In genomic region chr2:127995725-127996124, GRCh38 we compare ENCODE assay signal across 24 cellular contexts. TPM values are rescaled to one million over a fixed set of nuclear protein-coding genes. Genes with fewer than 3 reads are reported as not detected.
DNase-seq lines count a peak whose midpoint lies in the region; ATAC-seq and TF ChIP-seq lines count a peak whose summit lies in the region.
"Had no signal": no experiment of that assay in that cellular context is flagged by ENCODE, and none has a peak within 500 bp of the region (broad histone marks: within the 10 kb centered on the region; RNA-seq: fewer than 3 reads in every experiment).

No MANE protein-coding gene starts in this region.

- no peaks in the 10 kb centered on the region for H3K4me1 Mint-ChIP-seq in endothelial cell (ENCODE audit: unreplicated experiment)
- H3K4me1 Mint-ChIP-seq: CD14-positive monocyte; CD4-positive, alpha-beta memory T cell; CD8-positive, alpha-beta memory T cell had no signal

- no peak overlapping the region for H3K4me2 ChIP-seq in Karpas-422 (ENCODE audit: low read depth, low read length, poor library complexity, severe bottlenecking)
- H3K4me2 ChIP-seq: BLaER1 had no signal

- peak overlapping the region; percentile 73 for H3K4me3 Mint-ChIP-seq in endothelial cell (ENCODE audit: unreplicated experiment)
- H3K4me3 Mint-ChIP-seq: CD14-positive monocyte; CD4-positive, alpha-beta memory T cell; CD4-positive, CD25-positive, alpha-beta regulatory T cell; CD8-positive, alpha-beta memory T cell had no signal

- H3K27ac Mint-ChIP-seq in endothelial cell (ENCODE audit: unreplicated experiment) = no peak overlapping the region
- H3K27ac Mint-ChIP-seq: CD14-positive monocyte; CD4-positive, alpha-beta memory T cell; CD4-positive, CD25-positive, alpha-beta regulatory T cell had no signal

- H3K9ac ChIP-seq in Karpas-422 (ENCODE audit: low read length) = no peak overlapping the region
- H3K9ac ChIP-seq: BLaER1 had no signal

- TF ChIP-seq CTCF in ascending aorta (IDR thresholded peaks at IDR 0.05) = no peak
- TF ChIP-seq CTCF in endothelial cell (IDR thresholded peaks at IDR 0.05; ENCODE audit: unreplicated experiment) = no peak
- TF ChIP-seq CTCF in psoas muscle (IDR thresholded peaks at IDR 0.05) = no peak

- H3K27me3 ChIP-seq in ascending aorta (no peaks in the 10 kb centered on the region), psoas muscle (ENCODE audit: insufficient read depth in 3 of 3, low read length in 2 of 3) (no peaks in the 10 kb centered on the region), Karpas-422 (ENCODE audit: low read length) (no peaks in the 10 kb centered on the region)
- H3K27me3 ChIP-seq: BE2C, BLaER1 had no signal

- no peaks in the 10 kb centered on the region for H4K20me1 ChIP-seq in Karpas-422 (ENCODE audit: insufficient read depth, low read depth, low read length)
- H4K20me1 ChIP-seq: BLaER1 had no signal

- 0 out of 2 replicates have a peak, but pooled peaks cover 3% of the 10 kb centered on the region for H3K79me2 ChIP-seq in Karpas-422 (ENCODE audit: low read length)

- no peaks in the 10 kb centered on the region for H3K9me3 ChIP-seq in ascending aorta
- no peaks in the 10 kb centered on the region for H3K9me3 ChIP-seq in psoas muscle
- no peaks in the 10 kb centered on the region for H3K9me3 ChIP-seq in Karpas-422 (ENCODE audit: low read length)
- H3K9me3 ChIP-seq: BE2C, BLaER1 had no signal

- WGBS in psoas muscle, 3 donors = 51 to 71% (median 61%) methylated on average over 7 of the region's 7 CpGs

- H3K4me3 ChIP-seq in ascending aorta = no peak overlapping the region
- no peak overlapping the region for H3K4me3 ChIP-seq in psoas muscle
- no peak overlapping the region for H3K4me3 ChIP-seq in Karpas-422 (ENCODE audit: low read length)
- H3K4me3 ChIP-seq: BLaER1, GM12878 had no signal

- peaks cover 37% of the 10 kb centered on the region for H3K36me3 Mint-ChIP-seq in endothelial cell (ENCODE audit: low read depth, unreplicated experiment)

- H2AFZ ChIP-seq in Karpas-422 (ENCODE audit: low read length) = no peak overlapping the region

- peaks cover 32 to 34% of the 10 kb centered on the region in 2 donors for H3K36me3 ChIP-seq in ascending aorta
- H3K36me3 ChIP-seq in psoas muscle (ENCODE audit: insufficient read depth in 1 of 2, low read depth in 1 of 2) = peaks cover 14 to 98% of the 10 kb centered on the region in 2 donors
- peaks cover 44% of the 10 kb centered on the region; the same call in 1 of the 2 replicates for H3K36me3 ChIP-seq in Karpas-422 (ENCODE audit: insufficient read depth, low read length)
- H3K36me3 ChIP-seq: BE2C had no signal

- intact Hi-C loops in ascending aorta (cut with DNase I) = no loop called here
- intact Hi-C loops in psoas muscle (cut with DNase I) = no loop called here

- no peaks in the 10 kb centered on the region for H3K9me2 ChIP-seq in Karpas-422 (replicated peaks; ENCODE audit: insufficient read depth, low read length)

- peak; percentile 71 to 92 (median 86) for ATAC-seq in psoas muscle
- ATAC-seq: GM12878 had no signal

- H3K27ac ChIP-seq in ascending aorta (peak overlapping the region; percentile 4 to 58), psoas muscle (peak overlapping the region; percentile 65), Karpas-422 (ENCODE audit: low read length) (no peak overlapping the region)
- H3K27ac ChIP-seq: BLaER1 had no signal

- H3K27me3 Mint-ChIP-seq in endothelial cell (ENCODE audit: unreplicated experiment) = no peaks in the 10 kb centered on the region
- H3K27me3 Mint-ChIP-seq: CD4-positive, alpha-beta memory T cell; CD4-positive, CD25-positive, alpha-beta regulatory T cell; CD8-positive, alpha-beta memory T cell had no signal

- H3K9me3 Mint-ChIP-seq in endothelial cell (ENCODE audit: unreplicated experiment) = no peaks in the 10 kb centered on the region
- H3K9me3 Mint-ChIP-seq: CD14-positive monocyte; CD4-positive, alpha-beta memory T cell; CD4-positive, CD25-positive, alpha-beta regulatory T cell; CD8-positive, alpha-beta memory T cell had no signal

- H3K4me1 ChIP-seq in ascending aorta (peaks cover 0 to 4% of the 10 kb centered on the region in 2 donors), psoas muscle (peaks cover 12% of the 10 kb centered on the region), Karpas-422 (ENCODE audit: low read length) (no peaks in the 10 kb centered on the region)
- H3K4me1 ChIP-seq: BE2C, BLaER1 had no signal

- no peak for DNase-seq in ascending aorta (ENCODE audit: low spot score in 2 of 2)
- no peak for DNase-seq in endothelial cell (ENCODE audit: low spot score)
- no peak for DNase-seq in psoas muscle
- DNase-seq in Karpas-422 = no peak
- DNase-seq in dedifferentiated amniotic fluid mesenchymal stem cell (ENCODE audit: extremely low spot score) = no peak
- no peak for DNase-seq in NCI-H82 treated with DMSO at 0.1 percent for 48 hours (lab: John Stamatoyannopoulos, UW; ENCODE audit: unreplicated experiment)
- DNase-seq: 8988T; ACHN; BE2C; C1 segment of cervical spinal cord; CD4-positive, alpha-beta memory T cell; CD4-positive, CD25-positive, alpha-beta regulatory T cell; CD8-positive, alpha-beta memory T cell; COR-L47; DMS 273 treated with DMSO at 0.1 percent for 48 hours; DMS153; DMS53; DMS79; DND-41; EL; GDM1 had no signal

RNA-seq across cellular contexts. Expression of gene SAP130, which starts 32.1 kb away (rescaled TPM):
- 2.8 TPM for total RNA-seq in ascending aorta
- 39.4 TPM for total RNA-seq in endothelial cell (ENCODE audit: unreplicated experiment)
- 10 to 100 TPM; 10.5 to 14.3 (median 13.2) TPM for total RNA-seq in psoas muscle
- 10 to 100 TPM in 1 of 3 donors, 1 to 10 TPM in 2; 6.3 to 10.1 (median 8.0) TPM for polyA plus RNA-seq in psoas muscle
- 7.5 and 14.3 TPM in 2 replicates for total RNA-seq in Karpas-422 (2014; rRNA removed; shearing (Covaris generic); ENCODE audit: low replicate concordance)
